In genomic region chr17:4318186-4318585, GRCh38 we compare ENCODE assay signal across 19 cellular contexts. TPM values are rescaled to one million over a fixed set of nuclear protein-coding genes. Genes with fewer than 3 reads are reported as not detected.
A peak's percentile ranks its signal among the peaks of the same experiment; 100 is the strongest.
DNase-seq lines count a peak whose midpoint lies in the region; ATAC-seq and TF ChIP-seq lines count a peak whose summit lies in the region.
"Had no signal": no experiment of that assay in that cellular context is flagged by ENCODE, and none has a peak within 500 bp of the region (broad histone marks: within the 10 kb centered on the region; RNA-seq: fewer than 3 reads in every experiment).

No MANE protein-coding gene starts in this region.

- H3K27ac ChIP-seq in muscle layer of colon (ENCODE audit: low read depth, low read length) (peak overlapping the region; percentile 58), urinary bladder (ENCODE audit: low read depth) (peak overlapping the region; percentile 64)
- no peak overlapping the region for H3K27ac ChIP-seq in CD4-positive, alpha-beta memory T cell (ENCODE audit: low read depth, low read length)
- H3K27ac ChIP-seq: 22Rv1, KMS-11, lower lobe of right lung, neutrophil had no signal

- no peaks in the 10 kb centered on the region for H3K27me3 Mint-ChIP-seq in activated CD4-positive, alpha-beta T cell treated with anti-CD3 and anti-CD28 coated beads for 36 hours
- H3K27me3 Mint-ChIP-seq in chondrocyte (ENCODE audit: low read depth) (no peaks in the 10 kb centered on the region), Calu3 (ENCODE audit: unreplicated experiment) (no peaks in the 10 kb centered on the region)
- H3K27me3 Mint-ChIP-seq in CD4-positive, alpha-beta memory T cell: no peaks in the 10 kb centered on the region
- H3K27me3 Mint-ChIP-seq: activated T-cell treated with anti-CD3 and anti-CD28 coated beads, Interleukin-2, amount 50 U/mL, for 24 hours; dendritic cell treated with granulocyte-macrophage colony-stimulating factor and Interleukin-4, amounts not matched to agents 40 ng/mL and 50 ng/mL, for 4 days had no signal

- no peak overlapping the region for H3K9ac ChIP-seq in muscle layer of colon (ENCODE audit: low read length)
- H3K9ac ChIP-seq: KMS-11 had no signal

- CTCF ChIA-PET in activated CD4-positive, alpha-beta T cell treated with anti-CD3 and anti-CD28 coated beads for 36 hours (lab: Charles Lee): interaction anchor here (1.5 kb wide), 1 partner anchor 13 kb away, joined by 3 read pairs; no protein-coding TSS in a partner anchor
- CTCF ChIA-PET in CD4-positive, alpha-beta memory T cell (lab: Charles Lee; ENCODE audit: partially characterized antibody): interaction anchor here (0.9 kb wide), 1 partner anchor 24 kb away, joined by 3 read pairs; no protein-coding TSS in a partner anchor
- CTCF ChIA-PET in Calu3 (lab: Charles Lee): no interaction called here

- H3K9me3 Mint-ChIP-seq in activated CD4-positive, alpha-beta T cell treated with anti-CD3 and anti-CD28 coated beads for 36 hours (ENCODE audit: low read depth): no peaks in the 10 kb centered on the region
- no peaks in the 10 kb centered on the region for H3K9me3 Mint-ChIP-seq in chondrocyte (ENCODE audit: low read depth)
- peaks cover 0 to 2% (median 0%) of the 10 kb centered on the region in 8 donors for H3K9me3 Mint-ChIP-seq in CD4-positive, alpha-beta memory T cell
- H3K9me3 Mint-ChIP-seq in Calu3 (ENCODE audit: low read depth, unreplicated experiment): no peaks in the 10 kb centered on the region
- H3K9me3 Mint-ChIP-seq: activated T-cell treated with anti-CD3 and anti-CD28 coated beads, Interleukin-2, amount 50 U/mL, for 24 hours; dendritic cell treated with granulocyte-macrophage colony-stimulating factor and Interleukin-4, amounts not matched to agents 40 ng/mL and 50 ng/mL, for 4 days had no signal

- H3K4me1 ChIP-seq in muscle layer of colon (ENCODE audit: insufficient read depth, low read length): peaks cover 54% of the 10 kb centered on the region
- no peaks in the 10 kb centered on the region for H3K4me1 ChIP-seq in urinary bladder (ENCODE audit: insufficient read depth)
- peaks cover 30% of the 10 kb centered on the region for H3K4me1 ChIP-seq in CD4-positive, alpha-beta memory T cell (ENCODE audit: insufficient read depth, low read length)

- no peak for DNase-seq in activated CD4-positive, alpha-beta T cell treated with anti-CD3 and anti-CD28 coated beads for 36 hours
- no peak for DNase-seq in activated CD4-positive, alpha-beta T cell treated with anti-CD3 and anti-CD28 coated beads for 48 hours
- DNase-seq in chondrocyte (ENCODE audit: low spot score): no peak
- DNase-seq in activated gamma-delta T cell (lab: John Stamatoyannopoulos, UW): no peak
- no peak for DNase-seq in CD4-positive, alpha-beta memory T cell
- DNase-seq in Calu3: no peak
- DNase-seq: activated T-cell treated with anti-CD3 and anti-CD28 coated beads, Interleukin-2, amount 50 U/mL, for 24 hours; lower lobe of right lung; NCI-H1105 treated with DMSO at 0.1 percent for 48 hours; NCI-H2227 treated with DMSO at 0.1 percent for 48 hours; NK-92 treated with Interleukin-12 subunit alpha and Interleukin-12 subunit beta, amount 100 ng/mL, for 24 hours; stimulated activated CD4-positive, alpha-beta T cell treated with anti-CD3 and anti-CD28 coated beads, Interleukin-4, amount 100 ng/mL, for 4 hours had no signal

- no peak overlapping the region for H3K4me3 Mint-ChIP-seq in activated CD4-positive, alpha-beta T cell treated with anti-CD3 and anti-CD28 coated beads for 36 hours
- no peak overlapping the region for H3K4me3 Mint-ChIP-seq in chondrocyte (ENCODE audit: unreplicated experiment)
- no peak overlapping the region for H3K4me3 Mint-ChIP-seq in CD4-positive, alpha-beta memory T cell
- H3K4me3 Mint-ChIP-seq in Calu3 (ENCODE audit: low read depth, unreplicated experiment): no peak overlapping the region
- H3K4me3 Mint-ChIP-seq: activated T-cell treated with anti-CD3 and anti-CD28 coated beads, Interleukin-2, amount 50 U/mL, for 24 hours; dendritic cell treated with granulocyte-macrophage colony-stimulating factor and Interleukin-4, amounts not matched to agents 40 ng/mL and 50 ng/mL, for 4 days had no signal

- no peaks in the 10 kb centered on the region for H3K9me3 ChIP-seq in muscle layer of colon (ENCODE audit: low read length)
- no peaks in the 10 kb centered on the region for H3K9me3 ChIP-seq in CD4-positive, alpha-beta memory T cell (ENCODE audit: control insufficient read depth in 1 of 2, low read length in 2 of 2)
- H3K9me3 ChIP-seq: lower lobe of right lung, neutrophil had no signal

- WGBS in urinary bladder: 38% methylated on average over 5 of the region's 5 CpGs

- no peaks in the 10 kb centered on the region for H3K27me3 ChIP-seq in muscle layer of colon (ENCODE audit: control insufficient read depth in 1 of 2, insufficient read depth in 2 of 2, low read length in 2 of 2)
- H3K27me3 ChIP-seq in CD4-positive, alpha-beta memory T cell (ENCODE audit: insufficient read depth, low read length): no peaks in the 10 kb centered on the region
- H3K27me3 ChIP-seq: neutrophil had no signal

- TF ChIP-seq CTCF in chondrocyte (IDR thresholded peaks at IDR 0.05) (no peak), Calu3 (IDR thresholded peaks at IDR 0.05; ENCODE audit: unreplicated experiment) (no peak)

- no peak for ATAC-seq in activated CD4-positive, alpha-beta T cell treated with anti-CD3 and anti-CD28 coated beads for 36 hours
- ATAC-seq: lower lobe of right lung, Right ventricle myocardium inferior had no signal

- peaks cover 52% of the 10 kb centered on the region for H3K4me1 Mint-ChIP-seq in activated CD4-positive, alpha-beta T cell treated with anti-CD3 and anti-CD28 coated beads for 36 hours
- peaks cover 43% of the 10 kb centered on the region for H3K4me1 Mint-ChIP-seq in chondrocyte (ENCODE audit: low read depth)
- H3K4me1 Mint-ChIP-seq in CD4-positive, alpha-beta memory T cell: peaks cover 38 to 82% (median 62%) of the 10 kb centered on the region in 4 donors
- H3K4me1 Mint-ChIP-seq in Calu3 (ENCODE audit: low read depth, unreplicated experiment): peaks cover 8% of the 10 kb centered on the region

- intact Hi-C loops in activated CD4-positive, alpha-beta T cell treated with anti-CD3 and anti-CD28 coated beads for 36 hours (cut with DNase I, micrococcal nuclease): no loop called here
- intact Hi-C loops in CD4-positive, alpha-beta memory T cell (cut with micrococcal nuclease): no loop called here
- intact Hi-C loops in Calu3 (cut with micrococcal nuclease; ENCODE audit: unreplicated experiment): no loop called here

- peaks cover 4% of the 10 kb centered on the region for H3K36me3 Mint-ChIP-seq in activated CD4-positive, alpha-beta T cell treated with anti-CD3 and anti-CD28 coated beads for 36 hours (ENCODE audit: low read depth)
- H3K36me3 Mint-ChIP-seq in chondrocyte (ENCODE audit: low read depth) (no peaks in the 10 kb centered on the region), Calu3 (ENCODE audit: insufficient read depth, unreplicated experiment) (no peaks in the 10 kb centered on the region)
- H3K36me3 Mint-ChIP-seq in CD4-positive, alpha-beta memory T cell: peaks cover 0 to 5% of the 10 kb centered on the region in 2 donors

- POLR2A ChIA-PET in activated CD4-positive, alpha-beta T cell treated with anti-CD3 and anti-CD28 coated beads for 36 hours (lab: Charles Lee): no interaction called here
- POLR2A ChIA-PET in CD4-positive, alpha-beta memory T cell (lab: Charles Lee; ENCODE audit: partially characterized antibody): no interaction called here

- no peak overlapping the region for H3K4me3 ChIP-seq in muscle layer of colon (ENCODE audit: low read depth in 1 of 2, low read length in 2 of 2)
- no peak overlapping the region for H3K4me3 ChIP-seq in urinary bladder (ENCODE audit: low read depth, low read length)
- H3K4me3 ChIP-seq in CD4-positive, alpha-beta memory T cell (ENCODE audit: low read length in 2 of 2): no peak overlapping the region
- H3K4me3 ChIP-seq: lower lobe of right lung had no signal

- H3K36me3 ChIP-seq in muscle layer of colon (ENCODE audit: insufficient read depth, low read length) (no peaks in the 10 kb centered on the region), urinary bladder (ENCODE audit: insufficient read depth) (no peaks in the 10 kb centered on the region)
- no peaks in the 10 kb centered on the region for H3K36me3 ChIP-seq in CD4-positive, alpha-beta memory T cell (ENCODE audit: insufficient read depth, low read length)
- H3K36me3 ChIP-seq: lower lobe of right lung, neutrophil had no signal

- no TSS peak for BruUV-seq in Calu3 (replicated peaks; lab: Mats Ljungman, UMichigan)

- peak overlapping the region; percentile 67 for H3K27ac Mint-ChIP-seq in activated CD4-positive, alpha-beta T cell treated with anti-CD3 and anti-CD28 coated beads for 36 hours
- H3K27ac Mint-ChIP-seq in chondrocyte (ENCODE audit: unreplicated experiment) (peak overlapping the region; percentile 61), Calu3 (ENCODE audit: unreplicated experiment) (no peak overlapping the region)
- peak overlapping the region in 2 of 7 donors; percentile 72 to 78 for H3K27ac Mint-ChIP-seq in CD4-positive, alpha-beta memory T cell
- H3K27ac Mint-ChIP-seq: activated T-cell treated with anti-CD3 and anti-CD28 coated beads, Interleukin-2, amount 50 U/mL, for 24 hours; dendritic cell treated with granulocyte-macrophage colony-stimulating factor and Interleukin-4, amounts not matched to agents 40 ng/mL and 50 ng/mL, for 4 days had no signal

RNA-seq across cellular contexts. Expression of gene UBE2G1, which starts 48.3 kb away (rescaled TPM):
- total RNA-seq in activated CD4-positive, alpha-beta T cell treated with anti-CD3 and anti-CD28 coated beads for 36 hours: 10 to 100 TPM; 51.0 to 52.9 TPM
- total RNA-seq in chondrocyte: 54.6 to 80.0 TPM (median 79.2 TPM) in 3 replicates
- 39.5 TPM for total RNA-seq in urinary bladder
- polyA plus RNA-seq in urinary bladder: 56.8 TPM
- total RNA-seq in CD4-positive, alpha-beta memory T cell: 10 to 100 TPM; 56.9 to 61.6 TPM
- polyA plus RNA-seq in CD4-positive, alpha-beta memory T cell: 10 to 100 TPM; 62.4 to 69.4 TPM
- 52.0 and 52.5 TPM in 2 replicates for total RNA-seq in Calu3 (2022)

RNA-seq across cellular contexts. Expression of gene ANKFY1, which starts 54.4 kb away (rescaled TPM):
- total RNA-seq in activated CD4-positive, alpha-beta T cell treated with anti-CD3 and anti-CD28 coated beads for 36 hours: 10 to 100 TPM; 39.8 to 40.7 TPM
- 44.7 to 50.1 TPM (median 45.7 TPM) in 3 replicates for total RNA-seq in chondrocyte
- 52.7 TPM for total RNA-seq in urinary bladder
- polyA plus RNA-seq in urinary bladder: 21.3 TPM
- 10 to 100 TPM; 72.7 to 74.7 TPM for total RNA-seq in CD4-positive, alpha-beta memory T cell
- 10 to 100 TPM in 1 of 2 donors, 1 to 10 TPM in 1; 7.9 to 23.0 TPM for polyA plus RNA-seq in CD4-positive, alpha-beta memory T cell
- total RNA-seq in Calu3 (2022): 46.8 and 55.2 TPM in 2 replicates
